Comparison of ENCODE assay signal across 8 cellular contexts in the genomic region with DNA sequence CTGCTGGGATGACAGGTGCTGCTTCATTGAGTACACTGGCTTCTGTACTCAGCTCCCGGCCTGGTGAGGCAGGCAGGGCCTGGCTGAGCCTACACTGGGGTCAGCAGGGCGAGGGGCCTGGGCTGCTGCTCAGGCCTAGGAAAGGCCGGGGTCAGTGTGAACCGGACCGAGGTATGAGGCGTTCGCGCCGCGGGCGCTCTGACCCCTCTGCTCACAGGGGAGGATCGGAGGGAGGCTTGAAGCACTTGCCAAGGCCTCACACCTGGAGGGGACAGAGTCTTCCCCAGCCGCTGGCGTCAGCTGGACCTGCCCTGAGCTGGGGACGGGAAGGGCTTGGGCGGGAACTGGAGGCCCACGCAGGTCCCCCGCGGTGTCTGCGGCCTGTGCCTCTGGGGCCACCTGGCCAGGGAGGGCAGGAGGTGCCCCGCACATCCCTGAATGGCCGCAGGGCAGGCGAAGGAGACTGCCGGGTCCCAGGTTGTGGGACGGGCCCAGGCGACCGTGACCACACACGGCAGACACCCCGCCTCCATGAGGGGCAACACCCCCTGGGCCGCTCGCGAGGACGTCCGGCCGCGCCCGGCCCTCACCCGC. TPM values are rescaled to one million over a fixed set of nuclear protein-coding genes. Genes with fewer than 3 reads are reported as not detected.
DNase-seq lines count a peak whose midpoint lies in the region; ATAC-seq and TF ChIP-seq lines count a peak whose summit lies in the region.

No MANE protein-coding gene starts in this region.

- no TSS peak for BruUV-seq in OCI-LY7 (replicated peaks; lab: Mats Ljungman, UMichigan)

- peaks cover 12% of the 10 kb centered on the region for H3K36me3 Mint-ChIP-seq in nephron (ENCODE audit: low read depth)

- POLR2A ChIA-PET in OCI-LY7 (lab: Charles Lee): no interaction called here

- ATAC-seq in HG02798 (IDR thresholded peaks at IDR 0.05; ENCODE audit: poor library complexity, unreplicated experiment): peak; percentile 38

- H3K79me2 ChIP-seq in OCI-LY7 (ENCODE audit: insufficient read depth, low read depth, low read length): no peaks in the 10 kb centered on the region

- peak; percentile 19 to 23 for DNase-seq in activated CD4-positive, alpha-beta T cell treated with anti-CD3 and anti-CD28 coated beads, Interleukin-2, amount 50 U/mL, for 4 hours
- no peak for DNase-seq in activated CD4-positive, alpha-beta T cell treated with anti-CD3 and anti-CD28 coated beads for 48 hours
- peak; percentile 21 for DNase-seq in OCI-LY7 (ENCODE audit: low spot score)
- DNase-seq in effector memory CD4-positive, alpha-beta T cell: peak in 1 of 3 donors; percentile 19
- no peak for DNase-seq in G401 (ENCODE audit: low spot score)
- no peak for DNase-seq in stimulated activated CD4-positive, alpha-beta T cell treated with anti-CD3 and anti-CD28 coated beads, Interleukin-2, amount 100 ng/mL, for 48 hours

- H3K9me3 Mint-ChIP-seq in nephron: no peaks in the 10 kb centered on the region

- no peaks in the 10 kb centered on the region for H4K20me1 ChIP-seq in OCI-LY7 (ENCODE audit: insufficient read depth, low read length)

- peak overlapping the region; percentile 80 for H2AFZ ChIP-seq in OCI-LY7 (ENCODE audit: low read length)

- peaks cover 9% of the 10 kb centered on the region; the same call in 1 of the 2 replicates for H3K36me3 ChIP-seq in OCI-LY7 (ENCODE audit: insufficient read depth, low read length)
- no peaks in the 10 kb centered on the region for H3K36me3 ChIP-seq in effector memory CD4-positive, alpha-beta T cell (ENCODE audit: control insufficient read depth, insufficient read depth, low read length)

- H3K9me2 ChIP-seq in OCI-LY7 (ENCODE audit: insufficient read depth, low read length): no peaks in the 10 kb centered on the region

- H3K4me3 Mint-ChIP-seq in nephron: peak overlapping the region; percentile 89 to 90 (median 90)

- intact Hi-C loops in OCI-LY7 (cut with micrococcal nuclease; ENCODE audit: unreplicated experiment): loop anchor here (1.0 kb wide), 1 partner anchor 21 kb away; the partner anchor contains the start of genes MORN1 and RER1

- peak overlapping the region in 2 of 3 experiments; percentile 71 for H3K27ac Mint-ChIP-seq in nephron

- peaks cover 48% of the 10 kb centered on the region for H3K4me1 ChIP-seq in OCI-LY7 (ENCODE audit: insufficient read depth, low read length, poor library complexity, severe bottlenecking)
- H3K4me1 ChIP-seq in effector memory CD4-positive, alpha-beta T cell (ENCODE audit: control insufficient read depth, insufficient read depth, low read length, poor library complexity, severe bottlenecking): peaks cover 41% of the 10 kb centered on the region

- H3K27me3 ChIP-seq in effector memory CD4-positive, alpha-beta T cell (replicated peaks; ENCODE audit: control insufficient read depth, insufficient read depth, low read length, poor library complexity, severe bottlenecking): no peaks in the 10 kb centered on the region

- CTCF ChIA-PET in OCI-LY7 (lab: Charles Lee; ENCODE audit: unreplicated experiment): interaction anchor here (0.6 kb wide), 1 partner anchor 83 kb away, joined by 3 read pairs; no protein-coding TSS in a partner anchor

- no peak for TF ChIP-seq CTCF in OCI-LY7 (conservative IDR thresholded peaks at IDR 0.05; ENCODE audit: low read length)
- TF ChIP-seq CTCF in nephron (IDR thresholded peaks at IDR 0.05; ENCODE audit: unreplicated experiment in 3 of 3): no peak

- H3K4me1 Mint-ChIP-seq in nephron: peaks cover 8% of the 10 kb centered on the region

- H3K9me3 ChIP-seq in OCI-LY7 (ENCODE audit: low read length): no peaks in the 10 kb centered on the region
- H3K9me3 ChIP-seq in effector memory CD4-positive, alpha-beta T cell (ENCODE audit: control insufficient read depth, low read length): no peaks in the 10 kb centered on the region

- peak overlapping the region; percentile 98 for H3K4me3 ChIP-seq in OCI-LY7 (ENCODE audit: low read depth, low read length, poor library complexity, severe bottlenecking)
- H3K4me3 ChIP-seq in effector memory CD4-positive, alpha-beta T cell (ENCODE audit: insufficient read depth, low read depth, low read length, poor library complexity, severe bottlenecking): peak overlapping the region; percentile 68

- in situ Hi-C loops in G401 (cut with HindIII; ENCODE audit: low sequenced_read_pairs): loop anchor here (25.0 kb wide), 1 partner anchor 100 kb away; no protein-coding TSS in a partner anchor

- H3K27ac ChIP-seq in OCI-LY7 (ENCODE audit: low read depth, low read length, poor library complexity, severe bottlenecking): peak overlapping the region; percentile 19
- peak overlapping the region; percentile 80 for H3K27ac ChIP-seq in effector memory CD4-positive, alpha-beta T cell (ENCODE audit: insufficient read depth, low read length, poor library complexity, severe bottlenecking)

- H3K27me3 Mint-ChIP-seq in nephron (ENCODE audit: low read depth): peaks cover 16% of the 10 kb centered on the region

- peak overlapping the region; percentile 99 for H3K4me2 ChIP-seq in OCI-LY7 (ENCODE audit: low read length)

RNA-seq across cellular contexts. Expression of gene PEX10, which starts 0.5 kb away (rescaled TPM):
- total RNA-seq in OCI-LY7 (2014; rRNA removed; shearing (Covaris generic)): 22.6 and 23.3 TPM in 2 replicates
- 19.4 and 24.5 TPM in 2 replicates for total RNA-seq in OCI-LY7 (2022)
- 84.2 and 96.0 TPM in 2 replicates for total RNA-seq in G401 (2014; rRNA removed; shearing (Covaris generic))

RNA-seq across cellular contexts. Expression of gene RER1, which starts 20.3 kb away (rescaled TPM):
- total RNA-seq in OCI-LY7 (2014; rRNA removed; shearing (Covaris generic)): 54.4 and 60.5 TPM in 2 replicates
- total RNA-seq in OCI-LY7 (2022): 113 and 138 TPM in 2 replicates
- total RNA-seq in G401 (2014; rRNA removed; shearing (Covaris generic)): 43.3 and 56.2 TPM in 2 replicates

RNA-seq across cellular contexts. Expression of gene MORN1, which starts 20.5 kb away (rescaled TPM):
- total RNA-seq in OCI-LY7 (2014; rRNA removed; shearing (Covaris generic)): 13.1 and 19.4 TPM in 2 replicates
- total RNA-seq in OCI-LY7 (2022): 23.6 and 29.7 TPM in 2 replicates
- total RNA-seq in G401 (2014; rRNA removed; shearing (Covaris generic)): 8.9 and 29.1 TPM in 2 replicates

Comparison
In these comparisons a context has a peak if more than half of its experiments do, and no peak if none do; other contexts are left out.
1. DNase-seq: peak in activated CD4-positive, alpha-beta T cell treated with anti-CD3 and anti-CD28 coated beads, Interleukin-2, amount 50 U/mL, for 4 hours (2 of 2) and OCI-LY7 (single experiment); none in activated CD4-positive, alpha-beta T cell treated with anti-CD3 and anti-CD28 coated beads for 48 hours (single experiment), G401 (single experiment) and stimulated activated CD4-positive, alpha-beta T cell treated with anti-CD3 and anti-CD28 coated beads, Interleukin-2, amount 100 ng/mL, for 48 hours (0 of 2).